In genomic region chr21:35072960-35073359, GRCh38 we compare ENCODE assay signal across 13 cellular contexts. TPM values are rescaled to one million over a fixed set of nuclear protein-coding genes. Genes with fewer than 3 reads are reported as not detected.
DNase-seq lines count a peak whose midpoint lies in the region; ATAC-seq, FAIRE-seq and TF ChIP-seq lines count a peak whose summit lies in the region.
"Had no signal": no experiment of that assay in that cellular context is flagged by ENCODE, and none has a peak within 500 bp of the region (broad histone marks: within the 10 kb centered on the region; RNA-seq: fewer than 3 reads in every experiment).

No MANE protein-coding gene starts in this region.

- ATAC-seq in pancreas (peak in 3 of 4 donors; percentile 15 to 63 (median 27)), HG02610 (IDR thresholded peaks at IDR 0.05; ENCODE audit: unreplicated experiment) (no peak), HG02588 (IDR thresholded peaks at IDR 0.05; ENCODE audit: unreplicated experiment) (no peak)
- ATAC-seq: esophagus mucosa had no signal

- H3K36me3 ChIP-seq in adipocyte (ENCODE audit: control insufficient read depth, insufficient read depth, low read length, severe bottlenecking) = no peaks in the 10 kb centered on the region
- no peaks in the 10 kb centered on the region for H3K36me3 ChIP-seq in left ventricle myocardium inferior
- H3K36me3 ChIP-seq in pancreas = no peaks in the 10 kb centered on the region

- intact Hi-C loops in left ventricle myocardium inferior (cut with micrococcal nuclease) (no loop called here), pancreas (cut with DNase I) (no loop called here)

- DNase-seq in AG08395 (ENCODE audit: low spot score) (peak; percentile 58), adipocyte (ENCODE audit: low read depth) (peak; percentile 93), left ventricle myocardium inferior (peak; percentile 37), pancreas (no peak), CD1c-positive myeloid dendritic cell (ENCODE audit: extremely low spot score) (no peak), RWPE1 (ENCODE audit: low spot score) (no peak)
- DNase-seq: activated naive CD8-positive, alpha-beta T cell treated with anti-CD3 and anti-CD28 coated beads for 36 hours; NCI-H1092 treated with DMSO at 0.1 percent for 48 hours; NCI-H345; SW 1271 had no signal

- H3K27ac ChIP-seq in left ventricle myocardium inferior (replicated peaks) (peak overlapping the region; percentile 52), pancreas (no peak overlapping the region), RWPE1 (no peak overlapping the region)

- peaks cover 3% of the 10 kb centered on the region for H3K9me3 ChIP-seq in adipocyte (ENCODE audit: control insufficient read depth, low read length)
- peaks cover 10% of the 10 kb centered on the region for H3K9me3 ChIP-seq in left ventricle myocardium inferior (replicated peaks)
- H3K9me3 ChIP-seq in pancreas = no peaks in the 10 kb centered on the region

- H3K4me1 ChIP-seq in adipocyte (ENCODE audit: control insufficient read depth, insufficient read depth, low read length) (peaks cover 12% of the 10 kb centered on the region), left ventricle myocardium inferior (no peaks in the 10 kb centered on the region), pancreas (no peaks in the 10 kb centered on the region)

- H3K27me3 ChIP-seq in adipocyte (replicated peaks; ENCODE audit: control insufficient read depth, insufficient read depth, low read length) (no peaks in the 10 kb centered on the region), left ventricle myocardium inferior (ENCODE audit: low read depth) (peaks cover 58% of the 10 kb centered on the region), pancreas (peaks cover 0 to 2% (median 0%) of the 10 kb centered on the region in 4 donors)

- no peak for FAIRE-seq in pancreas (lab: Jason Lieb, UNC)

- POLR2A ChIA-PET in RWPE1 (lab: Yijun Ruan, JAX; ENCODE audit: low non-redundant PET) = no interaction called here

- peak overlapping the region; percentile 75 for H3K9ac ChIP-seq in adipocyte (ENCODE audit: low read length)

- WGBS in pancreas, 2 donors = 71 to 77% methylated on average over 11 of the region's 11 CpGs

- TF ChIP-seq CTCF in left ventricle myocardium inferior (IDR thresholded peaks at IDR 0.05; ENCODE audit: borderline replicate concordance) (no peak), pancreas (IDR thresholded peaks at IDR 0.05) (no peak), RWPE1 (conservative IDR thresholded peaks at IDR 0.05; ENCODE audit: low read depth) (no peak)

- CTCF ChIA-PET in RWPE1 (lab: Yijun Ruan, JAX) = no interaction called here

- peak overlapping the region; percentile 61 for H3K4me3 ChIP-seq in adipocyte (ENCODE audit: low read length)
- no peak overlapping the region for H3K4me3 ChIP-seq in left ventricle myocardium inferior
- H3K4me3 ChIP-seq in pancreas = no peak overlapping the region

RNA-seq across cellular contexts. Expression of gene RUNX1, which starts 23.9 kb away (rescaled TPM):
- total RNA-seq in left ventricle myocardium inferior (1.5 TPM), pancreas (10 to 100 TPM in 2 of 6 donors, 1 to 10 TPM in 4; 3.0 to 38.2 (median 5.5) TPM)
- 1 to 10 TPM; 2.1 to 3.9 TPM for polyA plus RNA-seq in pancreas

Comparison
In these comparisons a context has a peak if more than half of its experiments do, and no peak if none do; other contexts are left out.
1. DNase-seq: peak in AG08395 (single experiment), adipocyte (single experiment) and left ventricle myocardium inferior (single experiment); none in pancreas (0 of 6), CD1c-positive myeloid dendritic cell (single experiment) and RWPE1 (single experiment).
2. ATAC-seq: peak in pancreas (3 of 4); none in HG02610 (single experiment) and HG02588 (single experiment).